Comparison of ENCODE assay signal across 1 cellular context in the genomic region with DNA sequence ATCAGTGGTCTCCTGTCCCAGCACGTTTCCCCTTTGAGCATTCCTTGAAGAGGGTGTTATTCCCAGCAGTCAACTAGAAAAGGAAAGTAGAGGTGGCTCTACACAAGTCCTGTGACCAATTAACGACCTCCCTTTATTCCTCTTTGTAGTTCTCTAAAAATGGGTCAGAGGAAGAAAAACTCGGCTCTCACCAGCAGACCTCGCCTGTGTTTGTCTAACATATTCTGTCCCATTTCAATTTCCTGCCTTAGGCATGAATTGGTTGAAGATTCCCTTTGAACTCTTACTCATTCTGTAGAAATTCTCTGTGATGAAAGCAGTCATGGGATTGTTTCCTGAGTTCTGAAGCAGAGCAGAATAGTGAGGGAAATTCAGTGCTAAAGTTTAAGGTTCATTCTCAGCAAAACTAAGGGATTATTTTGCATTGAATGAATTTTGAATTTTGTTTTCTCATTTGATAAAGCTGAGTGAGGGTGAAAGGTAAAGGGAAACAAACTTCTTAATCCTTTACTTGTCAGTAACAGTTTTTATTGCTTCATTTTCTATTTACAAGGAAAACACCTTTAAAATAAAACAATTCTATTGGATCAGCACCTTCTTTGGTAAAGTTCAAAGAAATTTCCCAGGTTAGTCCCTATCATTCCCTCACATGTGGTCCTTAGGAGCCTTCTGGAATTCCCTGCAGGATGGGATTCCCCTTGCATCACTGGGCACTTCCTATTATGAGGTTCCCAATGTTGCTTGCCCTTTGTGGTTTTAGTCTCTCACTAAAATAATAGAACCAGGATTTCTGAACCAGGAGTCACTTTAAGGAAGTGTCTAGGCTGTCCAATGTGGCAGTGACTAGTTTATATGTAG.
TF ChIP-seq lines count a peak whose summit lies in the region.

No MANE protein-coding gene starts in this region.

TF ChIP-seq in HepG2, 621 proteins besides CTCF, POLR2A, EP300 and RAD21 (continued from another document and continues in another):
- TF ChIP-seq, protein P1, sequence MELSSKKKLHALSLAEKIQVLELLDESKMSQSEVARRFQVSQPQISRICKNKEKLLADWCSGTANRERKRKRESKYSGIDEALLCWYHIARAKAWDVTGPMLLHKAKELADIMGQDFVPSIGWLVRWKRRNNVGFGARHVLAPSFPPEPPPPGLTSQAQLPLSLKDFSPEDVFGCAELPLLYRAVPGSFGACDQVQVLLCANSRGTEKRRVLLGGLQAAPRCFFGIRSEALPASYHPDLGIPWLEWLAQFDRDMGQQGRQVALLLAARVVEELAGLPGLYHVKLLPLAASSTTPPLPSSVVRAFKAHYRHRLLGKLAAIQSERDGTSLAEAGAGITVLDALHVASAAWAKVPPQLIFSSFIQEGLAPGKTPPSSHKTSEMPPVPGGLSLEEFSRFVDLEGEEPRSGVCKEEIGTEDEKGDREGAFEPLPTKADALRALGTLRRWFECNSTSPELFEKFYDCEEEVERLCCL (CRISPR knock-in tag; IDR thresholded peaks at IDR 0.05; ENCODE audit: borderline replicate concordance): no peak
- TF ChIP-seq ZNF557 (CRISPR knock-in tag; IDR thresholded peaks at IDR 0.05): 0 out of 2 replicates have a peak, but pooled peaks have one; percentile 17
- TF ChIP-seq, protein P2, sequence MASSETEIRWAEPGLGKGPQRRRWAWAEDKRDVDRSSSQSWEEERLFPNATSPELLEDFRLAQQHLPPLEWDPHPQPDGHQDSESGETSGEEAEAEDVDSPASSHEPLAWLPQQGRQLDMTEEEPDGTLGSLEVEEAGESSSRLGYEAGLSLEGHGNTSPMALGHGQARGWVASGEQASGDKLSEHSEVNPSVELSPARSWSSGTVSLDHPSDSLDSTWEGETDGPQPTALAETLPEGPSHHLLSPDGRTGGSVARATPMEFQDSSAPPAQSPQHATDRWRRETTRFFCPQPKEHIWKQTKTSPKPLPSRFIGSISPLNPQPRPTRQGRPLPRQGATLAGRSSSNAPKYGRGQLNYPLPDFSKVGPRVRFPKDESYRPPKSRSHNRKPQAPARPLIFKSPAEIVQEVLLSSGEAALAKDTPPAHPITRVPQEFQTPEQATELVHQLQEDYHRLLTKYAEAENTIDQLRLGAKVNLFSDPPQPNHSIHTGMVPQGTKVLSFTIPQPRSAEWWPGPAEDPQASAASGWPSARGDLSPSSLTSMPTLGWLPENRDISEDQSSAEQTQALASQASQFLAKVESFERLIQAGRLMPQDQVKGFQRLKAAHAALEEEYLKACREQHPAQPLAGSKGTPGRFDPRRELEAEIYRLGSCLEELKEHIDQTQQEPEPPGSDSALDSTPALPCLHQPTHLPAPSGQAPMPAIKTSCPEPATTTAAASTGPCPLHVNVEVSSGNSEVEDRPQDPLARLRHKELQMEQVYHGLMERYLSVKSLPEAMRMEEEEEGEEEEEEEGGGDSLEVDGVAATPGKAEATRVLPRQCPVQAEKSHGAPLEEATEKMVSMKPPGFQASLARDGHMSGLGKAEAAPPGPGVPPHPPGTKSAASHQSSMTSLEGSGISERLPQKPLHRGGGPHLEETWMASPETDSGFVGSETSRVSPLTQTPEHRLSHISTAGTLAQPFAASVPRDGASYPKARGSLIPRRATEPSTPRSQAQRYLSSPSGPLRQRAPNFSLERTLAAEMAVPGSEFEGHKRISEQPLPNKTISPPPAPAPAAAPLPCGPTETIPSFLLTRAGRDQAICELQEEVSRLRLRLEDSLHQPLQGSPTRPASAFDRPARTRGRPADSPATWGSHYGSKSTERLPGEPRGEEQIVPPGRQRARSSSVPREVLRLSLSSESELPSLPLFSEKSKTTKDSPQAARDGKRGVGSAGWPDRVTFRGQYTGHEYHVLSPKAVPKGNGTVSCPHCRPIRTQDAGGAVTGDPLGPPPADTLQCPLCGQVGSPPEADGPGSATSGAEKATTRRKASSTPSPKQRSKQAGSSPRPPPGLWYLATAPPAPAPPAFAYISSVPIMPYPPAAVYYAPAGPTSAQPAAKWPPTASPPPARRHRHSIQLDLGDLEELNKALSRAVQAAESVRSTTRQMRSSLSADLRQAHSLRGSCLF (CRISPR knock-in tag; IDR thresholded peaks at IDR 0.05; ENCODE audit: borderline replicate concordance): no peak
- no peak for TF ChIP-seq ZNF768 (CRISPR knock-in tag; IDR thresholded peaks at IDR 0.05)
- TF ChIP-seq ZNF562 (CRISPR knock-in tag; IDR thresholded peaks at IDR 0.05; ENCODE audit: borderline replicate concordance): no peak
- TF ChIP-seq, protein P3, sequence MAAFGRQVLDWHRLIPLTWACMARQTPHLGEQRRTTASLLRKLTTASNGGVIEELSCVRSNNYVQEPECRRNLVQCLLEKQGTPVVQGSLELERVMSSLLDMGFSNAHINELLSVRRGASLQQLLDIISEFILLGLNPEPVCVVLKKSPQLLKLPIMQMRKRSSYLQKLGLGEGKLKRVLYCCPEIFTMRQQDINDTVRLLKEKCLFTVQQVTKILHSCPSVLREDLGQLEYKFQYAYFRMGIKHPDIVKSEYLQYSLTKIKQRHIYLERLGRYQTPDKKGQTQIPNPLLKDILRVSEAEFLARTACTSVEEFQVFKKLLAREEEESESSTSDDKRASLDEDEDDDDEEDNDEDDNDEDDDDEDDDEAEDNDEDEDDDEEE (CRISPR knock-in tag; IDR thresholded peaks at IDR 0.05): no peak
- TF ChIP-seq, protein P4, sequence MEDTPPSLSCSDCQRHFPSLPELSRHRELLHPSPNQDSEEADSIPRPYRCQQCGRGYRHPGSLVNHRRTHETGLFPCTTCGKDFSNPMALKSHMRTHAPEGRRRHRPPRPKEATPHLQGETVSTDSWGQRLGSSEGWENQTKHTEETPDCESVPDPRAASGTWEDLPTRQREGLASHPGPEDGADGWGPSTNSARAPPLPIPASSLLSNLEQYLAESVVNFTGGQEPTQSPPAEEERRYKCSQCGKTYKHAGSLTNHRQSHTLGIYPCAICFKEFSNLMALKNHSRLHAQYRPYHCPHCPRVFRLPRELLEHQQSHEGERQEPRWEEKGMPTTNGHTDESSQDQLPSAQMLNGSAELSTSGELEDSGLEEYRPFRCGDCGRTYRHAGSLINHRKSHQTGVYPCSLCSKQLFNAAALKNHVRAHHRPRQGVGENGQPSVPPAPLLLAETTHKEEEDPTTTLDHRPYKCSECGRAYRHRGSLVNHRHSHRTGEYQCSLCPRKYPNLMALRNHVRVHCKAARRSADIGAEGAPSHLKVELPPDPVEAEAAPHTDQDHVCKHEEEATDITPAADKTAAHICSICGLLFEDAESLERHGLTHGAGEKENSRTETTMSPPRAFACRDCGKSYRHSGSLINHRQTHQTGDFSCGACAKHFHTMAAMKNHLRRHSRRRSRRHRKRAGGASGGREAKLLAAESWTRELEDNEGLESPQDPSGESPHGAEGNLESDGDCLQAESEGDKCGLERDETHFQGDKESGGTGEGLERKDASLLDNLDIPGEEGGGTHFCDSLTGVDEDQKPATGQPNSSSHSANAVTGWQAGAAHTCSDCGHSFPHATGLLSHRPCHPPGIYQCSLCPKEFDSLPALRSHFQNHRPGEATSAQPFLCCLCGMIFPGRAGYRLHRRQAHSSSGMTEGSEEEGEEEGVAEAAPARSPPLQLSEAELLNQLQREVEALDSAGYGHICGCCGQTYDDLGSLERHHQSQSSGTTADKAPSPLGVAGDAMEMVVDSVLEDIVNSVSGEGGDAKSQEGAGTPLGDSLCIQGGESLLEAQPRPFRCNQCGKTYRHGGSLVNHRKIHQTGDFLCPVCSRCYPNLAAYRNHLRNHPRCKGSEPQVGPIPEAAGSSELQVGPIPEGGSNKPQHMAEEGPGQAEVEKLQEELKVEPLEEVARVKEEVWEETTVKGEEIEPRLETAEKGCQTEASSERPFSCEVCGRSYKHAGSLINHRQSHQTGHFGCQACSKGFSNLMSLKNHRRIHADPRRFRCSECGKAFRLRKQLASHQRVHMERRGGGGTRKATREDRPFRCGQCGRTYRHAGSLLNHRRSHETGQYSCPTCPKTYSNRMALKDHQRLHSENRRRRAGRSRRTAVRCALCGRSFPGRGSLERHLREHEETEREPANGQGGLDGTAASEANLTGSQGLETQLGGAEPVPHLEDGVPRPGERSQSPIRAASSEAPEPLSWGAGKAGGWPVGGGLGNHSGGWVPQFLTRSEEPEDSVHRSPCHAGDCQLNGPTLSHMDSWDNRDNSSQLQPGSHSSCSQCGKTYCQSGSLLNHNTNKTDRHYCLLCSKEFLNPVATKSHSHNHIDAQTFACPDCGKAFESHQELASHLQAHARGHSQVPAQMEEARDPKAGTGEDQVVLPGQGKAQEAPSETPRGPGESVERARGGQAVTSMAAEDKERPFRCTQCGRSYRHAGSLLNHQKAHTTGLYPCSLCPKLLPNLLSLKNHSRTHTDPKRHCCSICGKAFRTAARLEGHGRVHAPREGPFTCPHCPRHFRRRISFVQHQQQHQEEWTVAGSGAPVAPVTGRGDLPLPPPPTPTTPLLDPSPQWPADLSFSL (CRISPR knock-in tag; IDR thresholded peaks at IDR 0.05): no peak
- peak; percentile 93 for TF ChIP-seq SAP130 (CRISPR knock-in tag; IDR thresholded peaks at IDR 0.05; ENCODE audit: low read depth)
- TF ChIP-seq, protein P5, sequence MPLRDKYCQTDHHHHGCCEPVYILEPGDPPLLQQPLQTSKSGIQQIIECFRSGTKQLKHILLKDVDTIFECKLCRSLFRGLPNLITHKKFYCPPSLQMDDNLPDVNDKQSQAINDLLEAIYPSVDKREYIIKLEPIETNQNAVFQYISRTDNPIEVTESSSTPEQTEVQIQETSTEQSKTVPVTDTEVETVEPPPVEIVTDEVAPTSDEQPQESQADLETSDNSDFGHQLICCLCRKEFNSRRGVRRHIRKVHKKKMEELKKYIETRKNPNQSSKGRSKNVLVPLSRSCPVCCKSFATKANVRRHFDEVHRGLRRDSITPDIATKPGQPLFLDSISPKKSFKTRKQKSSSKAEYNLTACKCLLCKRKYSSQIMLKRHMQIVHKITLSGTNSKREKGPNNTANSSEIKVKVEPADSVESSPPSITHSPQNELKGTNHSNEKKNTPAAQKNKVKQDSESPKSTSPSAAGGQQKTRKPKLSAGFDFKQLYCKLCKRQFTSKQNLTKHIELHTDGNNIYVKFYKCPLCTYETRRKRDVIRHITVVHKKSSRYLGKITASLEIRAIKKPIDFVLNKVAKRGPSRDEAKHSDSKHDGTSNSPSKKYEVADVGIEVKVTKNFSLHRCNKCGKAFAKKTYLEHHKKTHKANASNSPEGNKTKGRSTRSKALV (CRISPR knock-in tag; IDR thresholded peaks at IDR 0.05): peak; percentile 77
- TF ChIP-seq NFYB (CRISPR knock-in tag; IDR thresholded peaks at IDR 0.05): no peak
- peak; percentile 82 for TF ChIP-seq SMAD3 (CRISPR knock-in tag; IDR thresholded peaks at IDR 0.05)
- TF ChIP-seq, protein P6, sequence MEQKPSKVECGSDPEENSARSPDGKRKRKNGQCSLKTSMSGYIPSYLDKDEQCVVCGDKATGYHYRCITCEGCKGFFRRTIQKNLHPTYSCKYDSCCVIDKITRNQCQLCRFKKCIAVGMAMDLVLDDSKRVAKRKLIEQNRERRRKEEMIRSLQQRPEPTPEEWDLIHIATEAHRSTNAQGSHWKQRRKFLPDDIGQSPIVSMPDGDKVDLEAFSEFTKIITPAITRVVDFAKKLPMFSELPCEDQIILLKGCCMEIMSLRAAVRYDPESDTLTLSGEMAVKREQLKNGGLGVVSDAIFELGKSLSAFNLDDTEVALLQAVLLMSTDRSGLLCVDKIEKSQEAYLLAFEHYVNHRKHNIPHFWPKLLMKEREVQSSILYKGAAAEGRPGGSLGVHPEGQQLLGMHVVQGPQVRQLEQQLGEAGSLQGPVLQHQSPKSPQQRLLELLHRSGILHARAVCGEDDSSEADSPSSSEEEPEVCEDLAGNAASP (CRISPR knock-in tag; IDR thresholded peaks at IDR 0.05; ENCODE audit: borderline replicate concordance): peak; percentile 65
- TF ChIP-seq, protein P7, sequence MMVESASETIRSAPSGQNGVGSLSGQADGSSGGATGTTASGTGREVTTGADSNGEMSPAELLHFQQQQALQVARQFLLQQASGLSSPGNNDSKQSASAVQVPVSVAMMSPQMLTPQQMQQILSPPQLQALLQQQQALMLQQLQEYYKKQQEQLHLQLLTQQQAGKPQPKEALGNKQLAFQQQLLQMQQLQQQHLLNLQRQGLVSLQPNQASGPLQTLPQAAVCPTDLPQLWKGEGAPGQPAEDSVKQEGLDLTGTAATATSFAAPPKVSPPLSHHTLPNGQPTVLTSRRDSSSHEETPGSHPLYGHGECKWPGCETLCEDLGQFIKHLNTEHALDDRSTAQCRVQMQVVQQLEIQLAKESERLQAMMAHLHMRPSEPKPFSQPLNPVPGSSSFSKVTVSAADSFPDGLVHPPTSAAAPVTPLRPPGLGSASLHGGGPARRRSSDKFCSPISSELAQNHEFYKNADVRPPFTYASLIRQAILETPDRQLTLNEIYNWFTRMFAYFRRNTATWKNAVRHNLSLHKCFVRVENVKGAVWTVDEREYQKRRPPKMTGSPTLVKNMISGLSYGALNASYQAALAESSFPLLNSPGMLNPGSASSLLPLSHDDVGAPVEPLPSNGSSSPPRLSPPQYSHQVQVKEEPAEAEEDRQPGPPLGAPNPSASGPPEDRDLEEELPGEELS (CRISPR knock-in tag; IDR thresholded peaks at IDR 0.05): peak; percentile 87
- no peak for TF ChIP-seq IKZF4 (CRISPR knock-in tag; IDR thresholded peaks at IDR 0.05; ENCODE audit: borderline replicate concordance, low read depth, not compliant biosample characterization)
- TF ChIP-seq, protein P8, sequence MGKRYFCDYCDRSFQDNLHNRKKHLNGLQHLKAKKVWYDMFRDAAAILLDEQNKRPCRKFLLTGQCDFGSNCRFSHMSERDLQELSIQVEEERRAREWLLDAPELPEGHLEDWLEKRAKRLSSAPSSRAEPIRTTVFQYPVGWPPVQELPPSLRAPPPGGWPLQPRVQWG (CRISPR knock-in tag; IDR thresholded peaks at IDR 0.05; ENCODE audit: borderline replicate concordance, low read depth): no peak
- TF ChIP-seq ZNF713 (CRISPR knock-in tag; IDR thresholded peaks at IDR 0.05): no peak
- TF ChIP-seq, protein P9, sequence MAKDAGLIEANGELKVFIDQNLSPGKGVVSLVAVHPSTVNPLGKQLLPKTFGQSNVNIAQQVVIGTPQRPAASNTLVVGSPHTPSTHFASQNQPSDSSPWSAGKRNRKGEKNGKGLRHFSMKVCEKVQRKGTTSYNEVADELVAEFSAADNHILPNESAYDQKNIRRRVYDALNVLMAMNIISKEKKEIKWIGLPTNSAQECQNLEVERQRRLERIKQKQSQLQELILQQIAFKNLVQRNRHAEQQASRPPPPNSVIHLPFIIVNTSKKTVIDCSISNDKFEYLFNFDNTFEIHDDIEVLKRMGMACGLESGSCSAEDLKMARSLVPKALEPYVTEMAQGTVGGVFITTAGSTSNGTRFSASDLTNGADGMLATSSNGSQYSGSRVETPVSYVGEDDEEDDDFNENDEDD (CRISPR knock-in tag; IDR thresholded peaks at IDR 0.05; ENCODE audit: borderline replicate concordance): peak; percentile 55; the same call in 1 of the 2 replicates
- TF ChIP-seq, protein P10, sequence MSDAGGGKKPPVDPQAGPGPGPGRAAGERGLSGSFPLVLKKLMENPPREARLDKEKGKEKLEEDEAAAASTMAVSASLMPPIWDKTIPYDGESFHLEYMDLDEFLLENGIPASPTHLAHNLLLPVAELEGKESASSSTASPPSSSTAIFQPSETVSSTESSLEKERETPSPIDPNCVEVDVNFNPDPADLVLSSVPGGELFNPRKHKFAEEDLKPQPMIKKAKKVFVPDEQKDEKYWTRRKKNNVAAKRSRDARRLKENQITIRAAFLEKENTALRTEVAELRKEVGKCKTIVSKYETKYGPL (CRISPR knock-in tag; IDR thresholded peaks at IDR 0.05): 0 out of 2 replicates have a peak, but pooled peaks have one; percentile 23
